15 cellular contexts compared by ENCODE assay signal in genomic region chr4:30808266-30808665, GRCh38.
DNase-seq lines count a peak whose midpoint lies in the region; ATAC-seq and TF ChIP-seq lines count a peak whose summit lies in the region.
"Had no signal": no experiment of that assay in that cellular context is flagged by ENCODE, and none has a peak within 500 bp of the region (broad histone marks: within the 10 kb centered on the region; RNA-seq: fewer than 3 reads in every experiment).

No MANE protein-coding gene starts in this region.

- TF ChIP-seq POLR2A in HCT116 (IDR thresholded peaks at IDR 0.05; ENCODE audit: borderline replicate concordance, extremely low read depth, insufficient read depth, insufficient read length) (no peak), spleen (IDR thresholded peaks at IDR 0.05) (no peak)

- H3K9me3 Mint-ChIP-seq in mesothelial cell of epicardium, result peaks cover 7% of the 10 kb centered on the region

- no peaks in the 10 kb centered on the region for H4K20me1 ChIP-seq in HCT116 (ENCODE audit: insufficient read depth)
- no peaks in the 10 kb centered on the region for H4K20me1 ChIP-seq in OCI-LY7 (ENCODE audit: insufficient read depth, low read length)
- H4K20me1 ChIP-seq: BLaER1 had no signal

- H3K36me3 Mint-ChIP-seq in mesothelial cell of epicardium, result peaks cover 13% of the 10 kb centered on the region
- H3K36me3 Mint-ChIP-seq: CD14-positive monocyte; CD4-positive, alpha-beta memory T cell had no signal

- peaks cover 4% of the 10 kb centered on the region for H3K79me2 ChIP-seq in HCT116 (ENCODE audit: insufficient read depth, low read length)
- no peaks in the 10 kb centered on the region for H3K79me2 ChIP-seq in OCI-LY7 (ENCODE audit: insufficient read depth, low read depth, low read length)

- H3K4me1 ChIP-seq in HCT116 (ENCODE audit: control insufficient read depth in 1 of 2, insufficient read depth in 2 of 2, low read length in 2 of 2) (peaks cover 66 to 76% of the 10 kb centered on the region in 2 experiments), spleen (no peaks in the 10 kb centered on the region), OCI-LY7 (ENCODE audit: insufficient read depth, low read length, poor library complexity, severe bottlenecking) (no peaks in the 10 kb centered on the region)
- H3K4me1 ChIP-seq: BLaER1 had no signal

- H3K4me3 ChIP-seq in HCT116 (replicated peaks in 1 of 2; ENCODE audit: low read depth in 1 of 2, low read length in 2 of 2), result no peak overlapping the region
- no peak overlapping the region for H3K4me3 ChIP-seq in choroid plexus epithelial cell (ENCODE audit: low read depth, low read length)
- H3K4me3 ChIP-seq in spleen, result no peak overlapping the region
- H3K4me3 ChIP-seq in OCI-LY7 (ENCODE audit: low read depth, low read length, poor library complexity, severe bottlenecking), result no peak overlapping the region
- H3K4me3 ChIP-seq: BLaER1 had no signal

- POLR2A ChIA-PET in HCT116 (lab: Charles Lee), result interaction anchor here (0.9 to 1.6 kb wide), 3 partner anchors 18 to 53 kb away, joined by 3 to 8 read pairs (median 4); no protein-coding TSS in a partner anchor
- POLR2A ChIA-PET in OCI-LY7 (lab: Charles Lee), result no interaction called here

- intact Hi-C loops in HCT116 (cut with micrococcal nuclease), result no loop called here
- intact Hi-C loops in spleen (cut with DNase I; ENCODE audit: low total_unique reads), result no loop called here
- intact Hi-C loops in OCI-LY7 (cut with micrococcal nuclease; ENCODE audit: unreplicated experiment), result no loop called here

- H3K27me3 Mint-ChIP-seq in mesothelial cell of epicardium (ENCODE audit: low read depth), result no peaks in the 10 kb centered on the region
- H3K27me3 Mint-ChIP-seq: CD4-positive, alpha-beta memory T cell had no signal

- RAD21 ChIA-PET in HCT116 (lab: Charles Lee; ENCODE audit: low non-redundant PET in 1 of 2, low total read pairs in 2 of 2, uncharacterized antibody in 2 of 2, unreplicated experiment in 2 of 2), result no interaction called here

- DNase-seq in HCT116 (ENCODE audit: low read depth, low spot score) (no peak), choroid plexus epithelial cell (ENCODE audit: low read depth) (peak; percentile 34), mesothelial cell of epicardium (ENCODE audit: low spot score in 2 of 2, unreplicated experiment in 2 of 2) (no peak), spleen (no peak), NOMO-1 (lab: John Stamatoyannopoulos, UW; ENCODE audit: unreplicated experiment in 2 of 2) (no peak), OCI-LY7 (ENCODE audit: low spot score) (no peak), kidney tubule cell (ENCODE audit: low spot score) (no peak)
- DNase-seq: 8988T; CD4-positive, alpha-beta memory T cell; DMS79 treated with DMSO at 0.1 percent for 48 hours; GF-D8; H9 had no signal

- CTCF ChIA-PET in HCT116 (lab: Charles Lee), result no interaction called here
- CTCF ChIA-PET in OCI-LY7 (lab: Charles Lee; ENCODE audit: unreplicated experiment), result no interaction called here

- H2AFZ ChIP-seq in HCT116 (ENCODE audit: low read depth, low read length, poor library complexity, severe bottlenecking) (no peak overlapping the region), OCI-LY7 (ENCODE audit: low read length) (no peak overlapping the region)

- H3K27ac ChIP-seq in HCT116 (ENCODE audit: low read depth, low read length) (peak overlapping the region; percentile 100), spleen (peak overlapping the region in 5 of 8 donors; percentile 10 to 74 (median 52)), OCI-LY7 (ENCODE audit: low read depth, low read length, poor library complexity, severe bottlenecking) (no peak overlapping the region)
- H3K27ac ChIP-seq: BLaER1 had no signal

- ATAC-seq in HCT116, result no peak
- ATAC-seq: HepG2 had no signal

- H3K9me3 ChIP-seq in HCT116 (ENCODE audit: control insufficient read depth in 1 of 2, insufficient read depth in 1 of 2, low read depth in 1 of 2, low read length in 2 of 2), result no peaks in the 10 kb centered on the region
- peaks cover 0 to 20% (median 7%) of the 10 kb centered on the region in 8 donors for H3K9me3 ChIP-seq in spleen
- no peaks in the 10 kb centered on the region for H3K9me3 ChIP-seq in OCI-LY7 (ENCODE audit: low read length)
- H3K9me3 ChIP-seq: BLaER1 had no signal

- peak overlapping the region; percentile 42 for H3K4me2 ChIP-seq in HCT116 (ENCODE audit: low read length)
- H3K4me2 ChIP-seq in OCI-LY7 (ENCODE audit: low read length), result no peak overlapping the region
- H3K4me2 ChIP-seq: BLaER1 had no signal

- no TSS peak for BruUV-seq in HCT116 (replicated peaks; lab: Mats Ljungman, UMichigan)
- BruUV-seq in OCI-LY7 (replicated peaks; lab: Mats Ljungman, UMichigan), result no TSS peak

- H3K36me3 ChIP-seq in HCT116 (ENCODE audit: control insufficient read depth in 1 of 2, insufficient read depth in 2 of 2, low read length in 2 of 2), result peaks cover 0 to 14% of the 10 kb centered on the region in 2 experiments; a peak in 2 of 4 replicates
- no peaks in the 10 kb centered on the region for H3K36me3 ChIP-seq in spleen
- no peaks in the 10 kb centered on the region for H3K36me3 ChIP-seq in OCI-LY7 (ENCODE audit: insufficient read depth, low read length)
- H3K36me3 ChIP-seq: BLaER1 had no signal

- WGBS in spleen, 5 donors, result 76 to 95% (median 86%) methylated on average over 1 of the region's 1 CpG

- no peak overlapping the region for H3K4me3 Mint-ChIP-seq in mesothelial cell of epicardium
- H3K4me3 Mint-ChIP-seq: CD14-positive monocyte; CD4-positive, alpha-beta memory T cell; H9 had no signal

- no peaks in the 10 kb centered on the region for H3K9me2 ChIP-seq in HCT116 (ENCODE audit: insufficient read depth)
- H3K9me2 ChIP-seq in OCI-LY7 (ENCODE audit: insufficient read depth, low read length), result no peaks in the 10 kb centered on the region

- H3K4me1 Mint-ChIP-seq in mesothelial cell of epicardium, result peaks cover 12% of the 10 kb centered on the region
- H3K4me1 Mint-ChIP-seq: CD14-positive monocyte; CD4-positive, alpha-beta memory T cell had no signal

- peak overlapping the region; percentile 8 for H3K27ac Mint-ChIP-seq in mesothelial cell of epicardium
- H3K27ac Mint-ChIP-seq: CD14-positive monocyte; CD4-positive, alpha-beta memory T cell had no signal

- TF ChIP-seq RAD21 in HCT116 (IDR thresholded peaks at IDR 0.05; ENCODE audit: low read depth), result no peak

- TF ChIP-seq CTCF in HCT116 (IDR thresholded peaks at IDR 0.05 in 2 of 3, conservative IDR thresholded peaks at IDR 0.05 in 1 of 3; ENCODE audit: borderline replicate concordance in 1 of 3, insufficient read depth in 1 of 3, low read depth in 2 of 3, low read length in 2 of 3) (no peak), choroid plexus epithelial cell (conservative IDR thresholded peaks at IDR 0.05; ENCODE audit: low read depth, low read length) (no peak), mesothelial cell of epicardium (IDR thresholded peaks at IDR 0.05; ENCODE audit: unreplicated experiment) (no peak), spleen (IDR thresholded peaks at IDR 0.05 in 8 of 11, conservative IDR thresholded peaks at IDR 0.05 in 3 of 11) (no peak), OCI-LY7 (conservative IDR thresholded peaks at IDR 0.05; ENCODE audit: low read length) (no peak)

- H3K27me3 ChIP-seq in HCT116 (ENCODE audit: insufficient read depth, low read length), result no peaks in the 10 kb centered on the region
- no peaks in the 10 kb centered on the region for H3K27me3 ChIP-seq in spleen (replicated peaks in 1 of 7)
- H3K27me3 ChIP-seq: BLaER1 had no signal

- peak overlapping the region; percentile 44 for H3K9ac ChIP-seq in HCT116 (ENCODE audit: low read length)
- H3K9ac ChIP-seq: BLaER1 had no signal

TF ChIP-seq in HCT116, 20 proteins besides CTCF, POLR2A, EP300 and RAD21 (continues in another document):
- TF ChIP-seq YY1 (IDR thresholded peaks at IDR 0.05; ENCODE audit: extremely low read depth, insufficient replicate concordance, low read depth, low read length) (no peak), FOSL1 (IDR thresholded peaks at IDR 0.05; ENCODE audit: low read depth) (no peak), ELF1 (IDR thresholded peaks at IDR 0.05; ENCODE audit: borderline replicate concordance, low read depth) (no peak), SRF (IDR thresholded peaks at IDR 0.05; ENCODE audit: low read depth) (no peak), CEBPB (IDR thresholded peaks at IDR 0.05; ENCODE audit: low read depth) (no peak), ZFX (IDR thresholded peaks at IDR 0.05) (no peak), MAX (IDR thresholded peaks at IDR 0.05) (no peak), CBX3 (IDR thresholded peaks at IDR 0.05; ENCODE audit: low read depth) (no peak), EZH2 (IDR thresholded peaks at IDR 0.05) (no peak), TCF7L2 (IDR thresholded peaks at IDR 0.05; ENCODE audit: borderline replicate concordance, extremely low read depth, insufficient read depth, insufficient read length) (no peak), EZH2phosphoT487 (IDR thresholded peaks at IDR 0.05; ENCODE audit: borderline replicate concordance) (no peak), EGR1 (IDR thresholded peaks at IDR 0.05; ENCODE audit: low read depth) (no peak)
- TF ChIP-seq, protein P1, sequence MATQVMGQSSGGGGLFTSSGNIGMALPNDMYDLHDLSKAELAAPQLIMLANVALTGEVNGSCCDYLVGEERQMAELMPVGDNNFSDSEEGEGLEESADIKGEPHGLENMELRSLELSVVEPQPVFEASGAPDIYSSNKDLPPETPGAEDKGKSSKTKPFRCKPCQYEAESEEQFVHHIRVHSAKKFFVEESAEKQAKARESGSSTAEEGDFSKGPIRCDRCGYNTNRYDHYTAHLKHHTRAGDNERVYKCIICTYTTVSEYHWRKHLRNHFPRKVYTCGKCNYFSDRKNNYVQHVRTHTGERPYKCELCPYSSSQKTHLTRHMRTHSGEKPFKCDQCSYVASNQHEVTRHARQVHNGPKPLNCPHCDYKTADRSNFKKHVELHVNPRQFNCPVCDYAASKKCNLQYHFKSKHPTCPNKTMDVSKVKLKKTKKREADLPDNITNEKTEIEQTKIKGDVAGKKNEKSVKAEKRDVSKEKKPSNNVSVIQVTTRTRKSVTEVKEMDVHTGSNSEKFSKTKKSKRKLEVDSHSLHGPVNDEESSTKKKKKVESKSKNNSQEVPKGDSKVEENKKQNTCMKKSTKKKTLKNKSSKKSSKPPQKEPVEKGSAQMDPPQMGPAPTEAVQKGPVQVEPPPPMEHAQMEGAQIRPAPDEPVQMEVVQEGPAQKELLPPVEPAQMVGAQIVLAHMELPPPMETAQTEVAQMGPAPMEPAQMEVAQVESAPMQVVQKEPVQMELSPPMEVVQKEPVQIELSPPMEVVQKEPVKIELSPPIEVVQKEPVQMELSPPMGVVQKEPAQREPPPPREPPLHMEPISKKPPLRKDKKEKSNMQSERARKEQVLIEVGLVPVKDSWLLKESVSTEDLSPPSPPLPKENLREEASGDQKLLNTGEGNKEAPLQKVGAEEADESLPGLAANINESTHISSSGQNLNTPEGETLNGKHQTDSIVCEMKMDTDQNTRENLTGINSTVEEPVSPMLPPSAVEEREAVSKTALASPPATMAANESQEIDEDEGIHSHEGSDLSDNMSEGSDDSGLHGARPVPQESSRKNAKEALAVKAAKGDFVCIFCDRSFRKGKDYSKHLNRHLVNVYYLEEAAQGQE (IDR thresholded peaks at IDR 0.05; ENCODE audit: low read depth), result no peak
